In the genomic region with DNA sequence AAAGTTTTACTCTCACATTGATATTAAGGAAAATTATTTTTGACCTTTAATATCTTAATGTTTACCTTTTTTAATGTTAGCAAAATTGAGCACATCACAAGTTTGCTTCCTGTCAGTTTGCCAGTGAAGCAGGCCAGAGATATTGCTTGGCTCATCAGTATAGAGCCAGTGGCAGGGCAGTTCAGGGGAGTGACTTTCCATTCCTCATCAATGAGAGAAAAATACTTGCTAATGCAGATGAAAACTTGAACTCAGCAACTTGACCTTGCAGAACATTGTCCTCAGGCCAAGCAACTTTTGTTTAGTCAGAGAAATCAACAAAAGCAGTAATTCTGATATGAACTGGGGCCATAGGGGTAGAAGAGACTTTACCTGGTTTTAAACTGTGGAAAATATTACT, we compare ENCODE assay signal across 18 cellular contexts. TPM values are rescaled to one million over a fixed set of nuclear protein-coding genes. Genes with fewer than 3 reads are reported as not detected.
DNase-seq lines count a peak whose midpoint lies in the region; ATAC-seq, FAIRE-seq and TF ChIP-seq lines count a peak whose summit lies in the region.
"Had no signal": no experiment of that assay in that cellular context is flagged by ENCODE, and none has a peak within 500 bp of the region (broad histone marks: within the 10 kb centered on the region; RNA-seq: fewer than 3 reads in every experiment).

No MANE protein-coding gene starts in this region.

- no peak overlapping the region for H2AK5ac ChIP-seq in mesendoderm (ENCODE audit: low read length)

- no peaks in the 10 kb centered on the region for H3K9me3 ChIP-seq in HEK293 (ENCODE audit: control insufficient read depth, insufficient read depth, low read depth, low read length)
- no peaks in the 10 kb centered on the region for H3K9me3 ChIP-seq in GM12878 (replicated peaks; ENCODE audit: control insufficient read depth, insufficient read depth, low read length)
- H3K9me3 ChIP-seq in transverse colon: no peaks in the 10 kb centered on the region

- intact Hi-C loops in activated CD4-positive, alpha-beta T cell treated with anti-CD3 and anti-CD28 coated beads for 36 hours (cut with DNase I, micrococcal nuclease): no loop called here
- intact Hi-C loops in GM12878 (cut with micrococcal nuclease; ENCODE audit: unreplicated experiment): loop anchor here (5.0 kb wide), 2 partner anchors 68 to 108 kb away; no protein-coding TSS in a partner anchor
- intact Hi-C loops in transverse colon (cut with DNase I; ENCODE audit: low total_unique reads): no loop called here

- H3K27ac Mint-ChIP-seq in activated CD4-positive, alpha-beta T cell treated with anti-CD3 and anti-CD28 coated beads for 36 hours: peak overlapping the region; percentile 70
- H3K27ac Mint-ChIP-seq in osteocyte (ENCODE audit: unreplicated experiment): peak overlapping the region; percentile 31
- H3K27ac Mint-ChIP-seq: memory B cell had no signal

- SMC1A ChIA-PET in GM12878 (lab: Charles Lee; ENCODE audit: uncharacterized antibody, unreplicated experiment): interaction anchor here (0.6 to 10.6 kb wide), 18 partner anchors 14 to 296 kb away, joined by 3 to 199 read pairs (median 4); no protein-coding TSS in a partner anchor

- H3K79me2 ChIP-seq in GM12878 (ENCODE audit: control insufficient read depth, insufficient read depth, low read length) (peaks cover 98% of the 10 kb centered on the region), mesendoderm (ENCODE audit: control insufficient read depth, insufficient read depth, low read length) (peaks cover 65% of the 10 kb centered on the region)

- POLR2A ChIA-PET in activated CD4-positive, alpha-beta T cell treated with anti-CD3 and anti-CD28 coated beads for 36 hours (lab: Charles Lee): interaction anchor here (0.6 to 0.7 kb wide), 4 partner anchors 9 to 377 kb away, joined by 3 to 6 read pairs (median 3); no protein-coding TSS in a partner anchor
- POLR2A ChIA-PET in HEK293 (lab: Yijun Ruan, JAX) (interaction anchor here (1.4 kb wide), 1 partner anchor 10 kb away, joined by 5 read pairs; no protein-coding TSS in a partner anchor), GM12878 (lab: Charles Lee) (interaction anchor here (0.6 to 1.7 kb wide), 6 partner anchors 10 to 1336 kb away, joined by 3 to 7 read pairs (median 4); no protein-coding TSS in a partner anchor)

- no peak overlapping the region for H4K5ac ChIP-seq in mesendoderm (ENCODE audit: low read length)

- no TSS peak for BruUV-seq in GM12878 (replicated peaks; lab: Mats Ljungman, UMichigan)

- peaks cover 6% of the 10 kb centered on the region for H4K20me1 ChIP-seq in GM12878 (ENCODE audit: control insufficient read depth, insufficient read depth)

- H3K4ac ChIP-seq in mesendoderm (ENCODE audit: low read depth, low read length): no peak overlapping the region

- no peak overlapping the region for H3K4me3 Mint-ChIP-seq in activated CD4-positive, alpha-beta T cell treated with anti-CD3 and anti-CD28 coated beads for 36 hours
- H3K4me3 Mint-ChIP-seq in osteocyte (ENCODE audit: unreplicated experiment): no peak overlapping the region
- H3K4me3 Mint-ChIP-seq: memory B cell had no signal

- H3K36me3 ChIP-seq in HEK293 (ENCODE audit: control insufficient read depth in 2 of 2, insufficient read depth in 1 of 2, low read length in 2 of 2) (no peaks in the 10 kb centered on the region), GM12878 (ENCODE audit: control insufficient read depth in 2 of 2, insufficient read depth in 2 of 2, low read length in 1 of 2) (peaks cover 0 to 5% of the 10 kb centered on the region in 2 experiments; a peak in 1 of 4 replicates), transverse colon (no peaks in the 10 kb centered on the region), mesendoderm (ENCODE audit: control insufficient read depth, insufficient read depth, low read length) (no peaks in the 10 kb centered on the region)

- no peak for TF ChIP-seq EP300 in GM12878 (IDR thresholded peaks at IDR 0.05; ENCODE audit: borderline replicate concordance in 1 of 2, control insufficient read depth in 1 of 2, low read depth in 2 of 2, low read length in 2 of 2)
- no peak for TF ChIP-seq EP300 in transverse colon (IDR thresholded peaks at IDR 0.05; ENCODE audit: low read depth)

- no peak overlapping the region for H2AFZ ChIP-seq in GM12878 (ENCODE audit: control insufficient read depth, low read depth, low read length)

- H3K9me3 Mint-ChIP-seq in activated CD4-positive, alpha-beta T cell treated with anti-CD3 and anti-CD28 coated beads for 36 hours (ENCODE audit: low read depth): no peaks in the 10 kb centered on the region
- no peaks in the 10 kb centered on the region for H3K9me3 Mint-ChIP-seq in osteocyte (ENCODE audit: unreplicated experiment)
- H3K9me3 Mint-ChIP-seq: memory B cell had no signal

- no peak overlapping the region for H2BK5ac ChIP-seq in mesendoderm (ENCODE audit: low read length)

- TF ChIP-seq CTCF in HEK293 (tag by site-specific recombination; IDR thresholded peaks at IDR 0.05): no peak
- no peak for TF ChIP-seq CTCF in GM12878 (IDR thresholded peaks at IDR 0.05 in 2 of 3, conservative IDR thresholded peaks at IDR 0.05 in 1 of 3; ENCODE audit: control insufficient read depth in 2 of 3, extremely low read depth in 1 of 3, insufficient read depth in 1 of 3, low read depth in 3 of 3, low read length in 3 of 3)
- TF ChIP-seq CTCF in osteocyte (IDR thresholded peaks at IDR 0.05): no peak
- no peak for TF ChIP-seq CTCF in transverse colon (IDR thresholded peaks at IDR 0.05)

- H2BK15ac ChIP-seq in mesendoderm (replicated peaks; ENCODE audit: low read depth): no peak overlapping the region

- no peak overlapping the region for H4K8ac ChIP-seq in mesendoderm (ENCODE audit: low read depth, low read length)

- H3K4me2 ChIP-seq in GM12878 (ENCODE audit: control insufficient read depth, insufficient read depth) (0 out of 2 replicates have a peak overlapping the region, but pooled peaks have one; percentile 22), mesendoderm (ENCODE audit: low read length) (no peak overlapping the region)

- CTCF ChIA-PET in activated CD4-positive, alpha-beta T cell treated with anti-CD3 and anti-CD28 coated beads for 36 hours (lab: Charles Lee): interaction anchor here (1.3 to 5.2 kb wide), 7 partner anchors 9 to 160 kb away, joined by 4 to 49 read pairs (median 5); partner anchors contain the start of gene ZC3H12D
- CTCF ChIA-PET in HEK293 (lab: Yijun Ruan, JAX): interaction anchor here (0.6 kb wide), 3 partner anchors 47 to 340 kb away, joined by 3 to 5 read pairs (median 3); no protein-coding TSS in a partner anchor
- CTCF ChIA-PET in GM12878 (lab: Yijun Ruan, JAX): interaction anchor here (0.9 to 7.2 kb wide), 6 partner anchors 11 to 293 kb away, joined by 3 to 56 read pairs (median 6); no protein-coding TSS in a partner anchor

- no peak for TF ChIP-seq RAD21 in GM12878 (IDR thresholded peaks at IDR 0.05; ENCODE audit: insufficient read depth, low read depth, low read length)

- H3K9ac ChIP-seq in GM12878 (ENCODE audit: control insufficient read depth, insufficient read depth, low read length) (no peak overlapping the region), mesendoderm (ENCODE audit: low read length) (no peak overlapping the region)

- no peak overlapping the region for H3K18ac ChIP-seq in mesendoderm (ENCODE audit: low read length)

- H3K27ac ChIP-seq in HEK293 (ENCODE audit: extremely low read depth, low read depth, low read length): no peak overlapping the region
- H3K27ac ChIP-seq in GM12878 (ENCODE audit: control insufficient read depth, insufficient read depth): no peak overlapping the region
- H3K27ac ChIP-seq in transverse colon: peak overlapping the region in 1 of 4 donors; percentile 29
- no peak overlapping the region for H3K27ac ChIP-seq in mesendoderm (ENCODE audit: low read depth, low read length)
- H3K27ac ChIP-seq: RWPE1 had no signal

- no peaks in the 10 kb centered on the region for H3K27me3 Mint-ChIP-seq in activated CD4-positive, alpha-beta T cell treated with anti-CD3 and anti-CD28 coated beads for 36 hours
- no peaks in the 10 kb centered on the region for H3K27me3 Mint-ChIP-seq in osteocyte (ENCODE audit: unreplicated experiment)
- H3K27me3 Mint-ChIP-seq: memory B cell had no signal

- ATAC-seq in activated CD4-positive, alpha-beta T cell treated with anti-CD3 and anti-CD28 coated beads for 36 hours: peak; percentile 21
- peak; percentile 28; the same call in 2 of the 3 replicates for ATAC-seq in GM12878

- RAD21 ChIA-PET in GM12878 (lab: Charles Lee; ENCODE audit: unreplicated experiment): interaction anchor here (0.7 to 6.2 kb wide), 11 partner anchors 9 to 300 kb away, joined by 3 to 74 read pairs (median 3); no protein-coding TSS in a partner anchor

- H3K36me3 Mint-ChIP-seq in activated CD4-positive, alpha-beta T cell treated with anti-CD3 and anti-CD28 coated beads for 36 hours (ENCODE audit: low read depth): peaks cover 43% of the 10 kb centered on the region
- no peaks in the 10 kb centered on the region for H3K36me3 Mint-ChIP-seq in osteocyte (ENCODE audit: unreplicated experiment)

- no peak overlapping the region for H3K23ac ChIP-seq in mesendoderm (ENCODE audit: low read length)

- TF ChIP-seq POLR2A in GM12878 (IDR thresholded peaks at IDR 0.05; ENCODE audit: low read depth, low read length) (no peak), transverse colon (IDR thresholded peaks at IDR 0.05) (no peak)

- peak; percentile 12 for DNase-seq in activated CD4-positive, alpha-beta T cell treated with anti-CD3 and anti-CD28 coated beads for 36 hours
- DNase-seq in activated CD4-positive, alpha-beta T cell treated with anti-CD3 and anti-CD28 coated beads for 48 hours: no peak
- DNase-seq in GM12878 (ENCODE audit: low read depth, low spot score): no peak
- DNase-seq in osteocyte (ENCODE audit: extremely low spot score, unreplicated experiment): no peak
- DNase-seq in H4 (ENCODE audit: low spot score): no peak
- no peak for DNase-seq in transverse colon
- no peak for DNase-seq in mesendoderm
- DNase-seq: activated CD8-positive, alpha-beta memory T cell treated with anti-CD3 and anti-CD28 coated beads, Interleukin-2, amount 50 U/mL, for 4 hours; effector CD8-positive, alpha-beta T cell; HCEC 1CT; MM.1S; NCI-H2081 treated with DMSO at 0.1 percent for 48 hours; NCI-H82; T-helper 9 cell had no signal

- in situ Hi-C loops in GM12878 (cut with MboI): no loop called here
- in situ Hi-C loops in transverse colon (cut with MboI; ENCODE audit: low pct_ligation_motif_present in 1 of 4, low pct_unique_long_range_greater_than_20kb in 1 of 4, low sequenced_read_pairs in 3 of 4): no loop called here

- H3K4me1 ChIP-seq in HEK293 (ENCODE audit: control insufficient read depth, insufficient read depth, low read length) (peaks cover 23% of the 10 kb centered on the region), GM12878 (ENCODE audit: control insufficient read depth, insufficient read depth, low read length) (peaks cover 10% of the 10 kb centered on the region), transverse colon (peaks cover 11 to 92% (median 52%) of the 10 kb centered on the region in 4 donors), mesendoderm (ENCODE audit: control insufficient read depth, low read depth, low read length) (peaks cover 8% of the 10 kb centered on the region)

- no peaks in the 10 kb centered on the region for H3K79me1 ChIP-seq in mesendoderm (ENCODE audit: low read length)

- H3K56ac ChIP-seq in mesendoderm (ENCODE audit: low read length): no peak overlapping the region

- H2BK120ac ChIP-seq in mesendoderm (ENCODE audit: low read depth, low read length): no peak overlapping the region

- H3K4me1 Mint-ChIP-seq in activated CD4-positive, alpha-beta T cell treated with anti-CD3 and anti-CD28 coated beads for 36 hours: peaks cover 84% of the 10 kb centered on the region
- H3K4me1 Mint-ChIP-seq in osteocyte (ENCODE audit: unreplicated experiment): peaks cover 64% of the 10 kb centered on the region

- H3K4me3 ChIP-seq in HEK293 (ENCODE audit: low read depth, low read length) (no peak overlapping the region), GM12878 (no peak overlapping the region), transverse colon (no peak overlapping the region), mesendoderm (ENCODE audit: low read length) (no peak overlapping the region)

- FAIRE-seq in GM12878 (lab: Jason Lieb, UNC): no peak
- FAIRE-seq: D721Med had no signal

- no peaks in the 10 kb centered on the region for H3K27me3 ChIP-seq in GM12878 (replicated peaks in 1 of 2; ENCODE audit: control insufficient read depth in 2 of 2, insufficient read depth in 2 of 2, low read length in 1 of 2)
- H3K27me3 ChIP-seq in transverse colon: no peaks in the 10 kb centered on the region
- H3K27me3 ChIP-seq in mesendoderm (ENCODE audit: insufficient read depth, low read length, poor library complexity): no peaks in the 10 kb centered on the region

RNA-seq across cellular contexts. Expression of gene TAB2, which starts 6.9 kb away (rescaled TPM):
- 10 to 100 TPM; 65.8 to 94.1 TPM for total RNA-seq in activated CD4-positive, alpha-beta T cell treated with anti-CD3 and anti-CD28 coated beads for 36 hours
- 134 and 148 TPM in 2 replicates for total RNA-seq in GM12878 (2013; cell fraction: nucleolus; rRNA removed)
- total RNA-seq in GM12878 (2014; rRNA removed) (21.5 and 25.1 TPM in 2 replicates), GM12878 (2014; rRNA removed; fragmentation: Illumina TruSeq; extraction: Trizol) (34.2 and 35.1 TPM in 2 replicates), GM12878 (2021) (38.1 and 38.4 TPM in 2 replicates), osteocyte (50.6 and 53.8 TPM in 2 replicates), transverse colon (10 to 100 TPM; 43.6 to 89.9 (median 64.7) TPM)
- polyA plus RNA-seq in GM12878 (2011; ENCODE audit: low read depth): 15.4 TPM
- polyA plus RNA-seq in GM12878 (2011; rRNA removed) (66.3 and 75.5 TPM in 2 replicates), GM12878 (2014; fragmentation: Illumina TruSeq; extraction: Trizol) (48.6 and 68.8 TPM in 2 replicates), GM12878 (2014; fragmentation: Nextera tagmentation; extraction: Ambion mirVana) (10 to 100 TPM; 12.5 to 13.7 TPM), GM12878 (2014; rRNA removed) (23.1 and 24.5 TPM in 2 replicates), GM12878 (2016; fragmentation: Nextera tagmentation; extraction: Ambion mirVana) (10 to 100 TPM in 1 of 2 experiments, 1 to 10 TPM in 1; 8.9 to 10.5 TPM)
- polyA plus RNA-seq in GM12878 (2011; cell fraction: cytosol; rRNA removed): 29.4 and 47.6 TPM in 2 replicates
- polyA plus RNA-seq in GM12878 (2011; cell fraction: nucleus; rRNA removed): 31.6 and 44.6 TPM in 2 replicates
- 19.0 and 26.7 TPM in 2 replicates for polyA plus RNA-seq in GM12878 (2012)
- 97.6 and 138 TPM in 2 replicates for polyA minus RNA-seq in GM12878 (2011; rRNA and poly(A)+ RNA removed)
- 27.3 and 28.2 TPM in 2 replicates for polyA minus RNA-seq in GM12878 (2011; cell fraction: cytosol; rRNA and poly(A)+ RNA removed)
- polyA minus RNA-seq in GM12878 (2011; cell fraction: nucleus; rRNA and poly(A)+ RNA removed): 59.6 and 89.6 TPM in 2 replicates
- total RNA-seq in H4 (2014; rRNA removed; shearing (Covaris generic)): 15.5 and 16.7 TPM in 2 replicates
- 71.0 TPM for polyA plus RNA-seq in mesendoderm (2013, experiment 1 of 2)
- 70.4 TPM for polyA plus RNA-seq in mesendoderm (2013, experiment 2 of 2)
